9 cellular contexts compared by ENCODE assay signal in genomic region chr10:3803884-3804741, GRCh38. TPM values are rescaled to one million over a fixed set of nuclear protein-coding genes. Genes with fewer than 3 reads are reported as not detected.
DNase-seq lines count a peak whose midpoint lies in the region; ATAC-seq, FAIRE-seq and TF ChIP-seq lines count a peak whose summit lies in the region.
"Had no signal": no experiment of that assay in that cellular context is flagged by ENCODE, and none has a peak within 500 bp of the region (broad histone marks: within the 10 kb centered on the region; RNA-seq: fewer than 3 reads in every experiment).

No MANE protein-coding gene starts in this region.

- no peak for ATAC-seq in HG03354 (IDR thresholded peaks at IDR 0.05; ENCODE audit: poor library complexity, severe bottlenecking, unreplicated experiment)

- TF ChIP-seq CTCF in endothelial cell of umbilical vein (IDR thresholded peaks at IDR 0.05; ENCODE audit: extremely low read depth in 1 of 2, insufficient read depth in 1 of 2, low read depth in 1 of 2, low read length in 2 of 2) (no peak), sigmoid colon (IDR thresholded peaks at IDR 0.05) (no peak)

- DNase-seq in NCI-H510A treated with DMSO at 0.1 percent for 48 hours (lab: John Stamatoyannopoulos, UW) (peak; percentile 35), NCI-H510A (lab: John Stamatoyannopoulos, UW) (no peak), endothelial cell of umbilical vein (ENCODE audit: low read depth, low spot score) (peak; percentile 56), sigmoid colon (no peak), putamen (ENCODE audit: low spot score) (no peak), NCI-H1436 (lab: John Stamatoyannopoulos, UW) (no peak)
- peak; percentile 63 for DNase-seq in activated CD4-positive, alpha-beta T cell treated with anti-CD3 and anti-CD28 coated beads, Interleukin-2, amount 10 ng/mL, durations not matched to agents 7 days and 5 days

- H3K4me1 ChIP-seq in endothelial cell of umbilical vein (ENCODE audit: control insufficient read depth, extremely low read depth, insufficient read depth, low read length), result peaks cover 53% of the 10 kb centered on the region
- peaks cover 0 to 36% (median 14%) of the 10 kb centered on the region in 4 donors for H3K4me1 ChIP-seq in sigmoid colon

- H3K4me3 ChIP-seq in endothelial cell of umbilical vein (replicated peaks in 1 of 3; ENCODE audit: insufficient read depth in 1 of 3, low read depth in 1 of 3, low read length in 3 of 3), result no peak overlapping the region
- H3K4me3 ChIP-seq in sigmoid colon, result no peak overlapping the region

- TF ChIP-seq EP300 in sigmoid colon (IDR thresholded peaks at IDR 0.05), result no peak

- peak overlapping the region; percentile 59 for H3K4me3 Mint-ChIP-seq in activated CD4-positive, alpha-beta T cell treated with anti-CD3 and anti-CD28 coated beads, Interleukin-2, amount 10 ng/mL, durations not matched to agents 7 days and 5 days

- H3K4me1 Mint-ChIP-seq in activated CD4-positive, alpha-beta T cell treated with anti-CD3 and anti-CD28 coated beads, Interleukin-2, amount 10 ng/mL, durations not matched to agents 7 days and 5 days, result peaks cover 53% of the 10 kb centered on the region

- no peaks in the 10 kb centered on the region for H3K27me3 Mint-ChIP-seq in activated CD4-positive, alpha-beta T cell treated with anti-CD3 and anti-CD28 coated beads, Interleukin-2, amount 10 ng/mL, durations not matched to agents 7 days and 5 days

- H3K9me3 Mint-ChIP-seq in activated CD4-positive, alpha-beta T cell treated with anti-CD3 and anti-CD28 coated beads, Interleukin-2, amount 10 ng/mL, durations not matched to agents 7 days and 5 days, result peaks cover 9% of the 10 kb centered on the region

- TF ChIP-seq POLR2A in endothelial cell of umbilical vein (IDR thresholded peaks at IDR 0.05; ENCODE audit: low read depth, low read length) (no peak), sigmoid colon (IDR thresholded peaks at IDR 0.05) (no peak)

- no peak for FAIRE-seq in endothelial cell of umbilical vein (lab: Jason Lieb, UNC)
- FAIRE-seq: TTC549 had no signal

- H3K27ac ChIP-seq in endothelial cell of umbilical vein (ENCODE audit: insufficient read depth, low read depth, low read length), result peak overlapping the region; percentile 100
- peak overlapping the region; percentile 62 to 78 (median 69) for H3K27ac ChIP-seq in sigmoid colon

- peaks cover 10% of the 10 kb centered on the region for H3K36me3 Mint-ChIP-seq in activated CD4-positive, alpha-beta T cell treated with anti-CD3 and anti-CD28 coated beads, Interleukin-2, amount 10 ng/mL, durations not matched to agents 7 days and 5 days (ENCODE audit: low read depth)

- H3K79me2 ChIP-seq in endothelial cell of umbilical vein (ENCODE audit: control insufficient read depth, insufficient read depth, low read length), result no peaks in the 10 kb centered on the region

- 58 to 83% methylated on average over 13 of the region's 13 CpGs for WGBS in sigmoid colon, 2 donors

- H3K9me3 ChIP-seq in endothelial cell of umbilical vein (replicated peaks; ENCODE audit: control insufficient read depth, insufficient read depth, low read length) (no peaks in the 10 kb centered on the region), sigmoid colon (no peaks in the 10 kb centered on the region)

- no peaks in the 10 kb centered on the region for H3K36me3 ChIP-seq in endothelial cell of umbilical vein (ENCODE audit: control insufficient read depth in 2 of 2, extremely low read depth in 1 of 2, insufficient read depth in 2 of 2, low read length in 2 of 2)
- H3K36me3 ChIP-seq in sigmoid colon, result no peaks in the 10 kb centered on the region

- peak overlapping the region; percentile 4 for H2AFZ ChIP-seq in endothelial cell of umbilical vein (ENCODE audit: low read depth, low read length)

- H4K20me1 ChIP-seq in endothelial cell of umbilical vein (replicated peaks; ENCODE audit: control insufficient read depth, extremely low read depth, insufficient read depth, low read length), result no peaks in the 10 kb centered on the region

- peak overlapping the region; percentile 99 for H3K9ac ChIP-seq in endothelial cell of umbilical vein (replicated peaks; ENCODE audit: extremely low read depth, insufficient read depth, low read length)

- peak overlapping the region; percentile 63 for H3K4me2 ChIP-seq in endothelial cell of umbilical vein (ENCODE audit: insufficient read depth, low read length)

- H3K27me3 ChIP-seq in endothelial cell of umbilical vein (ENCODE audit: control insufficient read depth in 2 of 2, insufficient read depth in 2 of 2, low read length in 2 of 2) (no peaks in the 10 kb centered on the region), sigmoid colon (no peaks in the 10 kb centered on the region)

- intact Hi-C loops in endothelial cell of umbilical vein (cut with micrococcal nuclease), result loop anchor here (2.0 kb wide), 2 partner anchors 133 to 901 kb away; no protein-coding TSS in a partner anchor
- intact Hi-C loops in sigmoid colon (cut with DNase I), result no loop called here

- no peak overlapping the region for H3K27ac Mint-ChIP-seq in activated CD4-positive, alpha-beta T cell treated with anti-CD3 and anti-CD28 coated beads, Interleukin-2, amount 10 ng/mL, durations not matched to agents 7 days and 5 days

- no TSS peak for BruUV-seq in endothelial cell of umbilical vein (replicated peaks; lab: Mats Ljungman, UMichigan)

- CTCF ChIA-PET in activated CD4-positive, alpha-beta T cell treated with anti-CD3 and anti-CD28 coated beads, Interleukin-2, amount 10 ng/mL, durations not matched to agents 7 days and 5 days (lab: Charles Lee), result no interaction called here
- CTCF ChIA-PET in endothelial cell of umbilical vein (lab: Charles Lee), result no interaction called here

- POLR2A ChIA-PET in activated CD4-positive, alpha-beta T cell treated with anti-CD3 and anti-CD28 coated beads, Interleukin-2, amount 10 ng/mL, durations not matched to agents 7 days and 5 days (lab: Charles Lee), result interaction anchor here (0.7 kb wide), 1 partner anchor 26 kb away, joined by 5 read pairs; no protein-coding TSS in a partner anchor
- POLR2A ChIA-PET in endothelial cell of umbilical vein (lab: Charles Lee), result interaction anchor here (1.9 to 4.3 kb wide), 2 partner anchors 19 to 326 kb away, joined by 4 to 26 read pairs; partner anchors contain the start of gene KLF6

- no peaks in the 10 kb centered on the region for H3K9me1 ChIP-seq in endothelial cell of umbilical vein (replicated peaks; ENCODE audit: control insufficient read depth, extremely low read depth, insufficient read depth, low read length)

- dilution Hi-C loops in endothelial cell of umbilical vein (cut with MboI; ENCODE audit: extremely low pct_ligation_motif_present, low sequenced_read_pairs), result no loop called here

TF ChIP-seq in endothelial cell of umbilical vein, 7 proteins besides CTCF, POLR2A, EP300 and RAD21:
- TF ChIP-seq EZH2 (IDR thresholded peaks at IDR 0.05; ENCODE audit: borderline replicate concordance, low read depth, low read length, severe bottlenecking), result no peak
- no peak for TF ChIP-seq GATA2 (IDR thresholded peaks at IDR 0.05; ENCODE audit: insufficient read depth, insufficient read length, low read depth, low read length)
- no peak for TF ChIP-seq POLR2AphosphoS5 (IDR thresholded peaks at IDR 0.05; ENCODE audit: insufficient read depth, low read depth, low read length)
- TF ChIP-seq, protein P1, sequence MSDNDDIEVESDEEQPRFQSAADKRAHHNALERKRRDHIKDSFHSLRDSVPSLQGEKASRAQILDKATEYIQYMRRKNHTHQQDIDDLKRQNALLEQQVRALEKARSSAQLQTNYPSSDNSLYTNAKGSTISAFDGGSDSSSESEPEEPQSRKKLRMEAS (IDR thresholded peaks at IDR 0.05; ENCODE audit: insufficient read depth, insufficient read length), result no peak

RNA-seq across cellular contexts. Expression of gene KLF6, which starts 19.1 kb away (rescaled TPM):
- total RNA-seq in activated CD4-positive, alpha-beta T cell treated with anti-CD3 and anti-CD28 coated beads, Interleukin-2, amount 10 ng/mL, durations not matched to agents 7 days and 5 days, result 100 to 1,000 TPM; 155 to 167 TPM
- total RNA-seq in endothelial cell of umbilical vein, result 307 and 330 TPM in 2 replicates
- polyA plus RNA-seq in endothelial cell of umbilical vein, result 144 and 183 TPM in 2 replicates
- 117 and 146 TPM in 2 replicates for polyA plus RNA-seq in endothelial cell of umbilical vein (2011; cell fraction: cytosol; rRNA removed)
- polyA plus RNA-seq in endothelial cell of umbilical vein (2011; cell fraction: nucleus; rRNA removed), result 913 and 1,014 TPM in 2 replicates
- 258 and 323 TPM in 2 replicates for polyA plus RNA-seq in endothelial cell of umbilical vein (2012)
- polyA minus RNA-seq in endothelial cell of umbilical vein, result 717 and 821 TPM in 2 replicates
- 6.0 TPM for polyA minus RNA-seq in endothelial cell of umbilical vein (2011; cell fraction: cytosol; rRNA and poly(A)+ RNA removed)
- 1,291 and 1,303 TPM in 2 replicates for polyA minus RNA-seq in endothelial cell of umbilical vein (2011; cell fraction: nucleus; rRNA and poly(A)+ RNA removed)
- total RNA-seq in sigmoid colon, result 100 to 1,000 TPM in 2 of 4 donors, 10 to 100 TPM in 2; 50.3 to 116 (median 85.8) TPM
- 100 to 1,000 TPM in 1 of 3 donors, 10 to 100 TPM in 2; 73.3 to 137 (median 91.6) TPM for polyA plus RNA-seq in sigmoid colon

Comparison
In these comparisons a context has a peak if more than half of its experiments do, and no peak if none do; other contexts are left out.
1. DNase-seq: peak in NCI-H510A treated with DMSO at 0.1 percent for 48 hours (single experiment), activated CD4-positive, alpha-beta T cell treated with anti-CD3 and anti-CD28 coated beads, Interleukin-2, amount 10 ng/mL, durations not matched to agents 7 days and 5 days (single experiment) and endothelial cell of umbilical vein (single experiment); none in NCI-H510A (single experiment), sigmoid colon (single experiment), putamen (single experiment) and NCI-H1436 (single experiment).